Comparison of ENCODE assay signal across 20 cellular contexts in the genomic region with DNA sequence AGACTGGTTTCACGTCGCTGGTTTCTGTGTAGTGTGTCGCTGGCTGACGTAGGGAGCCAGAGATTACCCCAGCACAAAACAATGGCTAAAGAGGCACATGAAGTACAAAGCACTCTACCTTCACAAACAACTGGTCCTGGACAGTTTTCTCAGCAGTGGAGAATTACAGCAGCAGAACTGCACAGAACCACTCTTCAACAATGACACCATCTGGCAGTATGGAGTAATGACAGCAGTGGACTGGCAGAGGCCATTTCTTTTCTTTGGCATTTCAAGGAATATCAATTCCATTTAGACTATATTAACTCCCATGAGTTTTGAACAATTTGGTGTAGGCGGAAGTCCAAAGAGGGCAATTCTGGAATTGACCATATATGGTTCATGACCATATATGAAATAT.
DNase-seq lines count a peak whose midpoint lies in the region; ATAC-seq and TF ChIP-seq lines count a peak whose summit lies in the region.
"Had no signal": no experiment of that assay in that cellular context is flagged by ENCODE, and none has a peak within 500 bp of the region (broad histone marks: within the 10 kb centered on the region; RNA-seq: fewer than 3 reads in every experiment).

No MANE protein-coding gene starts in this region.

- H3K9ac ChIP-seq in neural progenitor cell, result no peak overlapping the region

- H3K9me3 ChIP-seq in neural progenitor cell (ENCODE audit: low read depth), result no peaks in the 10 kb centered on the region

- no peaks in the 10 kb centered on the region for H3K36me3 Mint-ChIP-seq in neural progenitor cell
- H3K36me3 Mint-ChIP-seq: activated naive CD8-positive, alpha-beta T cell treated with anti-CD3 and anti-CD28 coated beads for 36 hours had no signal

- H4K20me1 ChIP-seq in neural progenitor cell (ENCODE audit: low read depth), result no peaks in the 10 kb centered on the region

- DNase-seq in NAMALWA (ENCODE audit: low spot score) (peak; percentile 3), brain microvascular endothelial cell (no peak), neural progenitor cell (ENCODE audit: low spot score) (no peak), SW480 (ENCODE audit: low spot score) (no peak), mucosa of gallbladder (ENCODE audit: low spot score) (no peak)
- DNase-seq: activated CD4-positive, alpha-beta T cell treated with anti-CD3 and anti-CD28 coated beads for 36 hours; activated naive CD8-positive, alpha-beta T cell treated with anti-CD3 and anti-CD28 coated beads for 36 hours; AML-193; COR-L47; dermis blood vessel endothelial cell; mesendoderm; NCI-H1436; NCI-H69; retina had no signal

- no peak overlapping the region for H2AFZ ChIP-seq in neural progenitor cell (replicated peaks)

- no peak overlapping the region for H3K4me3 Mint-ChIP-seq in neural progenitor cell
- H3K4me3 Mint-ChIP-seq: activated CD4-positive, alpha-beta T cell treated with anti-CD3 and anti-CD28 coated beads for 36 hours; activated naive CD8-positive, alpha-beta T cell treated with anti-CD3 and anti-CD28 coated beads for 36 hours; activated T-helper 17 cell treated with anti-CD3 and anti-CD28 coated beads, Interleukin-2, amount 50 U/mL, for 72 hours had no signal

- H3K27me3 ChIP-seq in brain microvascular endothelial cell (replicated peaks), result no peaks in the 10 kb centered on the region
- H3K27me3 ChIP-seq in neural progenitor cell, result no peaks in the 10 kb centered on the region
- H3K27me3 ChIP-seq: breast epithelium, gastroesophageal sphincter had no signal

- TF ChIP-seq CTCF in GM12873 (IDR thresholded peaks at IDR 0.05; ENCODE audit: insufficient read depth, low read depth, low read length, missing control alignments), result peak; percentile 28
- TF ChIP-seq CTCF in brain microvascular endothelial cell (IDR thresholded peaks at IDR 0.05; ENCODE audit: low read depth, low read length, missing control alignments), result peak; percentile 20
- peak; percentile 24 for TF ChIP-seq CTCF in neural progenitor cell (IDR thresholded peaks at IDR 0.05)

- H3K36me3 ChIP-seq in brain microvascular endothelial cell (replicated peaks), result no peaks in the 10 kb centered on the region
- no peaks in the 10 kb centered on the region for H3K36me3 ChIP-seq in neural progenitor cell
- H3K36me3 ChIP-seq: breast epithelium, gastroesophageal sphincter, thoracic aorta had no signal

- no peak overlapping the region for H3K4me2 ChIP-seq in neural progenitor cell

- H3F3A ChIP-seq in neural progenitor cell (ENCODE audit: low read depth), result no peaks in the 10 kb centered on the region

- no peaks in the 10 kb centered on the region for H3K27me3 Mint-ChIP-seq in neural progenitor cell (ENCODE audit: insufficient read depth, low read depth)
- H3K27me3 Mint-ChIP-seq: activated CD4-positive, alpha-beta T cell treated with anti-CD3 and anti-CD28 coated beads for 36 hours; activated naive CD8-positive, alpha-beta T cell treated with anti-CD3 and anti-CD28 coated beads for 36 hours; activated T-helper 17 cell treated with anti-CD3 and anti-CD28 coated beads, Interleukin-2, amount 50 U/mL, for 72 hours had no signal

- in situ Hi-C loops in brain microvascular endothelial cell (cut with HindIII; ENCODE audit: low pct_ligation_motif_present, low sequenced_read_pairs), result no loop called here

- H3K4me3 ChIP-seq in brain microvascular endothelial cell (ENCODE audit: low read depth, low read length) (no peak overlapping the region), neural progenitor cell (no peak overlapping the region)
- H3K4me3 ChIP-seq: breast epithelium, gastroesophageal sphincter, thoracic aorta had no signal

- H3K4me1 Mint-ChIP-seq in neural progenitor cell, result no peaks in the 10 kb centered on the region
- H3K4me1 Mint-ChIP-seq: activated CD4-positive, alpha-beta T cell treated with anti-CD3 and anti-CD28 coated beads for 36 hours; activated naive CD8-positive, alpha-beta T cell treated with anti-CD3 and anti-CD28 coated beads for 36 hours; activated T-helper 17 cell treated with anti-CD3 and anti-CD28 coated beads, Interleukin-2, amount 50 U/mL, for 72 hours had no signal

- peaks cover 38% of the 10 kb centered on the region for H3K9me3 Mint-ChIP-seq in neural progenitor cell

- no peak overlapping the region for H3K27ac Mint-ChIP-seq in neural progenitor cell
- H3K27ac Mint-ChIP-seq: activated CD4-positive, alpha-beta T cell treated with anti-CD3 and anti-CD28 coated beads for 36 hours; activated naive CD8-positive, alpha-beta T cell treated with anti-CD3 and anti-CD28 coated beads for 36 hours; activated T-helper 17 cell treated with anti-CD3 and anti-CD28 coated beads, Interleukin-2, amount 50 U/mL, for 72 hours had no signal

- no peak overlapping the region for H3K27ac ChIP-seq in brain microvascular endothelial cell
- H3K27ac ChIP-seq in neural progenitor cell, result no peak overlapping the region
- H3K27ac ChIP-seq: breast epithelium, gastroesophageal sphincter, thoracic aorta had no signal

- no peaks in the 10 kb centered on the region for H3K79me2 ChIP-seq in neural progenitor cell (ENCODE audit: low read depth)

- ATAC-seq in HG02610 (IDR thresholded peaks at IDR 0.05; ENCODE audit: unreplicated experiment), result no peak
- ATAC-seq: activated CD4-positive, alpha-beta T cell treated with anti-CD3 and anti-CD28 coated beads for 36 hours; activated T-helper 17 cell treated with anti-CD3 and anti-CD28 coated beads, Interleukin-2, amount 50 U/mL, for 72 hours; gastroesophageal sphincter had no signal

- no peaks in the 10 kb centered on the region for H3K4me1 ChIP-seq in neural progenitor cell
- H3K4me1 ChIP-seq: breast epithelium, gastroesophageal sphincter had no signal
